ENCODE assay signal across 1 cellular context in the genomic region with DNA sequence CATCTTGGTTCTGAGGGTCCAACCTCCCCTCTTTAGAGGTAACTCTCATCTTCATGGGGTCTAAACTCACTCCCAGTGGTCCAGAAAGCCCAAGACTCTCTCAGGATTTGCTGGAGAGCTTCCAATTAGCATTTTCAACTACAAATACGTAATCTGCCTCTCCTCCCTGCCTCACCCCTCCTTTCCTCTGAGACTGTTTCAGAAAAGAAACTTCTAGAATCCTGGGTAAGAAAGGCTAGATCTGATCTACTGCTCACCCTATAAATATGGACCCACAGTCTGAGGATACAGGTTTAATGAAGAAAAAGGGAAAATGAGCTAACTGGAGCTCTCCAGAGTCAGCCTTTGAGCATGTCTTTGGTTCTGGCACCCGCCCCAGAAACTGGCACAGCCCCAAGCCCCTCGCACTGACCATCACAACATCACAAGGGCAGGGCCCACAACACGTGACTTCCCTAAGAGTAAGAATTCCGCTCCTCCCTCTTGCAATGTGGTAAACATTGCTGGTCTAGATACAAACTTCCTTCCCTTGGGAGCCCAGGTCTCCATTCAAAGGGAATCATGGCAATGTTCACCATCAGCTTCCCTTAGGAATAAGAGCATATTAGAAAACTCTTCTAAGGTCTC.
TF ChIP-seq lines count a peak whose summit lies in the region.

No MANE protein-coding gene starts in this region.

TF ChIP-seq in HepG2, 621 proteins besides CTCF, POLR2A, EP300 and RAD21:
- TF ChIP-seq FOXO1 (CRISPR knock-in tag; IDR thresholded peaks at IDR 0.05) (no peak), AGO2 (optimal IDR thresholded peaks at IDR 0.05; ENCODE audit: low read depth, low read length) (no peak), CAMTA2 (CRISPR knock-in tag; IDR thresholded peaks at IDR 0.05; ENCODE audit: borderline replicate concordance) (no peak), GATAD1 (CRISPR knock-in tag; IDR thresholded peaks at IDR 0.05) (no peak), SP140L (CRISPR knock-in tag; IDR thresholded peaks at IDR 0.05; ENCODE audit: borderline replicate concordance) (no peak), SMYD3 (CRISPR knock-in tag; IDR thresholded peaks at IDR 0.05) (no peak)
TF ChIP-seq in HepG2: peak in this region for 0.
